In the genomic region with DNA sequence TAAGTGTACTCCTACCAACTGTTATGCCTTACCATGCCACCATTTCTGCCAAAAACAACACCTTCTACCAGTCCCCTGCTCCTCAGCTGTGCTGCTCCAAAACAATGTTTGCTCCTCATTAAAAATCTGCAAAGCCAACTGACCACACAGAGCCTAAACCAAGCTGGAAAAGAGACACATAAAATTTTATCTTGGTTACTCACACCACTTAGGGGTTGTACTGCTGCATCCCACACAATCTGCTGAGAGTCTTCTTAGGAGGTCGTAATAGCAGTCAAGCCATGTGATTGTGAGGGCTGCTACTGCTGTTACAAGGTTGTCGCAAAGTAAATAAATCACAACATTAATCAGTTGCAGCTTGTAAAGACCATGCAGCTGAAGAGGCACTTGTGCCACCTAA, we compare ENCODE assay signal across 1 cellular context.
TF ChIP-seq lines count a peak whose summit lies in the region.

No MANE protein-coding gene starts in this region.

TF ChIP-seq in IMR-90, 13 proteins besides CTCF, POLR2A, EP300 and RAD21 (continued from another document):
- TF ChIP-seq ELK1 (IDR thresholded peaks at IDR 0.05; ENCODE audit: borderline replicate concordance, low read depth, low read length) (no peak), RFX5 (IDR thresholded peaks at IDR 0.05; ENCODE audit: low read depth, low read length) (no peak), MAFK (IDR thresholded peaks at IDR 0.05; ENCODE audit: low read depth, low read length) (no peak), CEBPB (IDR thresholded peaks at IDR 0.05; ENCODE audit: low read depth, low read length) (no peak), RCOR1 (IDR thresholded peaks at IDR 0.05; ENCODE audit: insufficient replicate concordance, low read length) (no peak), NFE2L2 (IDR thresholded peaks at IDR 0.05; ENCODE audit: low read depth, low read length) (no peak), MAZ (IDR thresholded peaks at IDR 0.05; ENCODE audit: borderline replicate concordance, low read depth, low read length) (no peak), BHLHE40 (IDR thresholded peaks at IDR 0.05; ENCODE audit: low read depth, low read length) (no peak), CHD1 (IDR thresholded peaks at IDR 0.05; ENCODE audit: low read depth, low read length) (no peak), MXI1 (IDR thresholded peaks at IDR 0.05; ENCODE audit: borderline replicate concordance, low read depth, low read length) (no peak)
- TF ChIP-seq, protein P1, sequence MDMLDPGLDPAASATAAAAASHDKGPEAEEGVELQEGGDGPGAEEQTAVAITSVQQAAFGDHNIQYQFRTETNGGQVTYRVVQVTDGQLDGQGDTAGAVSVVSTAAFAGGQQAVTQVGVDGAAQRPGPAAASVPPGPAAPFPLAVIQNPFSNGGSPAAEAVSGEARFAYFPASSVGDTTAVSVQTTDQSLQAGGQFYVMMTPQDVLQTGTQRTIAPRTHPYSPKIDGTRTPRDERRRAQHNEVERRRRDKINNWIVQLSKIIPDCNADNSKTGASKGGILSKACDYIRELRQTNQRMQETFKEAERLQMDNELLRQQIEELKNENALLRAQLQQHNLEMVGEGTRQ (IDR thresholded peaks at IDR 0.05; ENCODE audit: low read depth, low read length) = no peak
